In the genomic region with DNA sequence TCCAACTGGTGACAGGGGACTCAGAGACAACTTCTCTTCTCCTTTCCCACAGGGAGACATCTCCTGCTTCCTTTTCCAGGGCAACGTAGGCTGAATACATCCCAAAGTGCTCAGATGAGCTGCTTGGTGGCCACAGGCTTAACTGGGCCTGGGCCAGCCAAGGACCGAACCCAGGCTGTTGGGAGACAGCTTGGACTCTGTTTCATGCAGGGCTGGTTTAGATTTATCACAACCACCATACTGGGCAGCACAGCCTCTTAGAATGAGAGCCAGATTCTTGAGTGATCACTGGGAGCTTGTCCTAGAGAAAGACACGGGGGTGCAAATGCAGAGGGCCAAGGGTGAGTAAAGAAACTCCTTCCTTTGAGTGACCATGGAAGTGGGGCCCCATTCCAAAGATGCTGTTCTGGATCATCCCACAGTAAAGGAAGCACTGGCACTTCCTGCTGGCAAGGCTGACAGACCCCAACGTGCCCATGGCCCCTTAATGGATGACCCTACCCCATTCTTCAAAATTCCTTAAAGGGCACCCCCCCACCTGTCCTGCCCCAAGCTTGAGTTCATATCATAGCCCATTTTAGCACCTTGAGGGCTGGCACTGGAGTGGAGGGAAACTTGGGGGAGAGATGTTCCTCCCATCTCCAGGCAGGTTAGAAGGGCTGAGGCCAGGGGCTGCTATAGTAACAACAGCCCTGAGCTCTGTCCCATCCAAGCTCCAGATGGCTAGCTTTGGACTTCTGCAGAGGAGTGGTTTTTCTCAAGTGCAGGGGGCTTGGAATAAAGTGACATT, we compare ENCODE assay signal across 20 cellular contexts.
"Had no signal": no experiment of that assay in that cellular context is flagged by ENCODE, and none has a peak within 500 bp of the region (broad histone marks: within the 10 kb centered on the region; RNA-seq: fewer than 3 reads in every experiment).

No MANE protein-coding gene starts in this region.

- H3K36me3 ChIP-seq: tibial artery, uterus had no signal

- DNase-seq: activated CD4-positive, alpha-beta T cell treated with anti-CD3 and anti-CD28 coated beads for 36 hours; activated CD4-positive, alpha-beta T cell treated with anti-CD3 and anti-CD28 coated beads, Interleukin-2, amount 50 U/mL, for 48 hours; activated naive CD4-positive, alpha-beta T cell treated with Interleukin-2 at 50 U/mL for 16 hours; activated naive CD8-positive, alpha-beta T cell treated with anti-CD3 and anti-CD28 coated beads, Interleukin-2, amount 10 ng/mL, durations not matched to agents 7 days and 5 days; activated T-cell treated with anti-CD3 and anti-CD28 coated beads, Interleukin-2, amount 50 U/mL, for 1 hour; amniotic stem cell; cortex of kidney; foreskin fibroblast; kidney; mammary epithelial cell; midbrain; natural killer cell; stimulated activated CD4-positive, alpha-beta T cell treated with anti-CD3 and anti-CD28 coated beads, Interleukin-12 subunit alpha, Interleukin-12 subunit beta, amount 100 ng/mL, for 4 hours; stimulated activated CD4-positive, alpha-beta T cell treated with anti-CD3 and anti-CD28 coated beads, Interleukin-4, amount 100 ng/mL, for 4 hours; uterus had no signal

- H3K27ac ChIP-seq: tibial artery, uterus had no signal

- H3K4me3 ChIP-seq: tibial artery, uterus had no signal

- H3K4me1 ChIP-seq: tibial artery, uterus had no signal

- H3K4me3 Mint-ChIP-seq: activated CD4-positive, alpha-beta T cell treated with anti-CD3 and anti-CD28 coated beads for 36 hours; activated naive CD8-positive, alpha-beta T cell treated with anti-CD3 and anti-CD28 coated beads, Interleukin-2, amount 10 ng/mL, durations not matched to agents 7 days and 5 days; natural killer cell; stimulated activated naive CD8-positive, alpha-beta T cell treated with anti-CD3 and anti-CD28 coated beads, Interleukin-15, Interleukin-2, amounts not matched to agents 100 ng/mL and 50 ng/mL, for 24 hours; T-cell; T-helper 2 cell treated with Interferon-gamma antibody and Interleukin-4, amounts not matched to agents 5 μg/mL and 100 μg/mL, for 36 hours; WTC11 had no signal

- H3K36me3 Mint-ChIP-seq: activated naive CD8-positive, alpha-beta T cell treated with anti-CD3 and anti-CD28 coated beads, Interleukin-2, amount 10 ng/mL, durations not matched to agents 7 days and 5 days; natural killer cell; T-cell; WTC11 had no signal

- H3K9me3 ChIP-seq: tibial artery, uterus had no signal

- H3K4me1 Mint-ChIP-seq: activated CD4-positive, alpha-beta T cell treated with anti-CD3 and anti-CD28 coated beads for 36 hours; activated naive CD8-positive, alpha-beta T cell treated with anti-CD3 and anti-CD28 coated beads, Interleukin-2, amount 10 ng/mL, durations not matched to agents 7 days and 5 days; natural killer cell; T-cell; WTC11 had no signal

- H3K9me3 Mint-ChIP-seq: activated naive CD8-positive, alpha-beta T cell treated with anti-CD3 and anti-CD28 coated beads, Interleukin-2, amount 10 ng/mL, durations not matched to agents 7 days and 5 days; natural killer cell; stimulated activated naive CD8-positive, alpha-beta T cell treated with anti-CD3 and anti-CD28 coated beads, Interleukin-15, Interleukin-2, amounts not matched to agents 100 ng/mL and 50 ng/mL, for 24 hours; T-cell; T-helper 2 cell treated with Interferon-gamma antibody and Interleukin-4, amounts not matched to agents 5 μg/mL and 100 μg/mL, for 36 hours; WTC11 had no signal

- ATAC-seq: activated CD4-positive, alpha-beta T cell treated with anti-CD3 and anti-CD28 coated beads for 36 hours; natural killer cell; T-cell; WTC11 had no signal

- H3K27ac Mint-ChIP-seq: activated CD4-positive, alpha-beta T cell treated with anti-CD3 and anti-CD28 coated beads for 36 hours; activated naive CD8-positive, alpha-beta T cell treated with anti-CD3 and anti-CD28 coated beads, Interleukin-2, amount 10 ng/mL, durations not matched to agents 7 days and 5 days; natural killer cell; stimulated activated naive CD8-positive, alpha-beta T cell treated with anti-CD3 and anti-CD28 coated beads, Interleukin-15, Interleukin-2, amounts not matched to agents 100 ng/mL and 50 ng/mL, for 24 hours; T-cell; T-helper 2 cell treated with Interferon-gamma antibody and Interleukin-4, amounts not matched to agents 5 μg/mL and 100 μg/mL, for 36 hours; WTC11 had no signal

- H3K27me3 ChIP-seq: uterus had no signal
